Comparison of ENCODE assay signal across 23 cellular contexts in genomic region chr5:406041-406440, GRCh38.
"Had no signal": no experiment of that assay in that cellular context is flagged by ENCODE, and none has a peak within 500 bp of the region (broad histone marks: within the 10 kb centered on the region; RNA-seq: fewer than 3 reads in every experiment).

No MANE protein-coding gene starts in this region.

- H3K9me3 Mint-ChIP-seq: activated CD4-positive, alpha-beta T cell treated with anti-CD3 and anti-CD28 coated beads, Interleukin-2, amount 10 ng/mL, durations not matched to agents 7 days and 5 days; activated CD8-positive, alpha-beta T cell treated with anti-CD3 and anti-CD28 coated beads for 36 hours; activated naive CD4-positive, alpha-beta T cell treated with anti-CD3 and anti-CD28 coated beads for 36 hours; endodermal cell; stimulated activated naive CD8-positive, alpha-beta T cell treated with anti-CD3 and anti-CD28 coated beads, Interleukin-15, amount 100 ng/mL, for 72 hours had no signal

- H3K4me1 ChIP-seq: gastroesophageal sphincter, heart left ventricle, lower lobe of right lung, psoas muscle, right atrium auricular region had no signal

- H3K4me1 Mint-ChIP-seq: endodermal cell had no signal

- DNase-seq: activated CD4-positive, alpha-beta T cell treated with anti-CD3 and anti-CD28 coated beads, Interleukin-2, amount 10 ng/mL, durations not matched to agents 7 days and 5 days; activated CD4-positive, CD25-positive, alpha-beta regulatory T cell treated with anti-CD3 and anti-CD28 coated beads, Interleukin-2, amount 50 U/mL, for 72 hours; activated CD8-positive, alpha-beta T cell treated with anti-CD3 and anti-CD28 coated beads for 36 hours; activated naive CD4-positive, alpha-beta T cell treated with anti-CD3 and anti-CD28 coated beads for 36 hours; activated T-cell treated with anti-CD3 and anti-CD28 coated beads, Interleukin-2, amount 50 U/mL, for 1 hour; amygdala; endodermal cell; esophagus squamous epithelium; kidney; lower lobe of right lung; mesendoderm; naive B cell; stimulated activated CD4-positive, alpha-beta T cell treated with anti-CD3 and anti-CD28 coated beads, Interleukin-4, amount 100 ng/mL, for 24 hours; stimulated activated naive CD8-positive, alpha-beta T cell treated with anti-CD3 and anti-CD28 coated beads, Interleukin-15, amount 100 ng/mL, for 72 hours; WERI-Rb-1 had no signal

- H3K9me3 ChIP-seq: esophagus squamous epithelium, gastroesophageal sphincter, heart left ventricle, lower lobe of right lung, ovary, psoas muscle, right atrium auricular region, tibial artery had no signal

- H3K36me3 Mint-ChIP-seq: naive B cell had no signal

- H3K4me3 Mint-ChIP-seq: activated CD4-positive, alpha-beta T cell treated with anti-CD3 and anti-CD28 coated beads, Interleukin-2, amount 10 ng/mL, durations not matched to agents 7 days and 5 days; activated CD8-positive, alpha-beta T cell treated with anti-CD3 and anti-CD28 coated beads for 36 hours; activated naive CD4-positive, alpha-beta T cell treated with anti-CD3 and anti-CD28 coated beads for 36 hours; endodermal cell; stimulated activated naive CD8-positive, alpha-beta T cell treated with anti-CD3 and anti-CD28 coated beads, Interleukin-15, amount 100 ng/mL, for 72 hours had no signal

- H3K27ac Mint-ChIP-seq: activated CD4-positive, alpha-beta T cell treated with anti-CD3 and anti-CD28 coated beads, Interleukin-2, amount 10 ng/mL, durations not matched to agents 7 days and 5 days; activated CD8-positive, alpha-beta T cell treated with anti-CD3 and anti-CD28 coated beads for 36 hours; activated naive CD4-positive, alpha-beta T cell treated with anti-CD3 and anti-CD28 coated beads for 36 hours; endodermal cell had no signal

- H3K27ac ChIP-seq: coronary artery, esophagus squamous epithelium, gastroesophageal sphincter, heart left ventricle, lower lobe of right lung, ovary, psoas muscle, right atrium auricular region, tibial artery, WERI-Rb-1 had no signal

- H3K27me3 Mint-ChIP-seq: activated CD4-positive, alpha-beta T cell treated with anti-CD3 and anti-CD28 coated beads, Interleukin-2, amount 10 ng/mL, durations not matched to agents 7 days and 5 days; stimulated activated naive CD8-positive, alpha-beta T cell treated with anti-CD3 and anti-CD28 coated beads, Interleukin-15, amount 100 ng/mL, for 72 hours had no signal

- H3K4me3 ChIP-seq: coronary artery, esophagus squamous epithelium, gastroesophageal sphincter, heart left ventricle, lower lobe of right lung, ovary, psoas muscle, right atrium auricular region, tibial artery had no signal

- H3K27me3 ChIP-seq: ovary, right atrium auricular region had no signal

- ATAC-seq: activated CD8-positive, alpha-beta T cell treated with anti-CD3 and anti-CD28 coated beads for 36 hours; gastroesophageal sphincter; heart left ventricle; left lobe of liver; lower lobe of right lung; psoas muscle; stimulated activated naive CD8-positive, alpha-beta T cell treated with anti-CD3 and anti-CD28 coated beads, Interleukin-15, amount 100 ng/mL, for 72 hours had no signal

- H3K36me3 ChIP-seq: esophagus squamous epithelium, gastroesophageal sphincter, heart left ventricle, lower lobe of right lung, ovary, right atrium auricular region, tibial artery, WERI-Rb-1 had no signal
